In genomic region chr5:65708140-65708539, GRCh38 we compare ENCODE assay signal across 17 cellular contexts.
"Had no signal": no experiment of that assay in that cellular context is flagged by ENCODE, and none has a peak within 500 bp of the region (broad histone marks: within the 10 kb centered on the region; RNA-seq: fewer than 3 reads in every experiment).

No MANE protein-coding gene starts in this region.

- H3K27ac Mint-ChIP-seq: activated CD4-positive, alpha-beta T cell treated with anti-CD3 and anti-CD28 coated beads, Interleukin-2, amount 10 ng/mL, durations not matched to agents 7 days and 5 days; activated CD8-positive, alpha-beta T cell treated with anti-CD3 and anti-CD28 coated beads, Interleukin-2, amount 10 ng/mL, durations not matched to agents 7 days and 5 days; activated naive CD4-positive, alpha-beta T cell treated with anti-CD3 and anti-CD28 coated beads for 36 hours; activated T-cell treated with anti-CD3 and anti-CD28 coated beads, Interleukin-2, amount 50 U/mL, for 24 hours; nephron progenitor cell had no signal

- H3K4me3 ChIP-seq: esophagus muscularis mucosa, gastrocnemius medialis, left ventricle myocardium inferior had no signal

- DNase-seq: activated CD4-positive, alpha-beta T cell treated with anti-CD3 and anti-CD28 coated beads, Interleukin-2, amount 10 ng/mL, durations not matched to agents 7 days and 5 days; activated CD8-positive, alpha-beta T cell treated with anti-CD3 and anti-CD28 coated beads, Interleukin-2, amount 10 ng/mL, durations not matched to agents 7 days and 5 days; activated naive CD4-positive, alpha-beta T cell treated with anti-CD3 and anti-CD28 coated beads for 36 hours; activated T-cell treated with anti-CD3 and anti-CD28 coated beads, Interleukin-2, amount 50 U/mL, for 24 hours; amniotic stem cell; dermis blood vessel endothelial cell; effector memory CD4-positive, alpha-beta T cell; gastrocnemius medialis; head of caudate nucleus; left ventricle myocardium inferior; mammary epithelial cell; midbrain; nephron progenitor cell; retina; stimulated activated CD8-positive, alpha-beta memory T cell treated with anti-CD3 and anti-CD28 coated beads, Interleukin-4, amount 100 ng/mL, for 48 hours; stimulated activated naive CD4-positive, alpha-beta T cell had no signal

- H3K9me3 Mint-ChIP-seq: activated CD4-positive, alpha-beta T cell treated with anti-CD3 and anti-CD28 coated beads, Interleukin-2, amount 10 ng/mL, durations not matched to agents 7 days and 5 days; activated naive CD4-positive, alpha-beta T cell treated with anti-CD3 and anti-CD28 coated beads for 36 hours; activated T-cell treated with anti-CD3 and anti-CD28 coated beads, Interleukin-2, amount 50 U/mL, for 24 hours; nephron progenitor cell had no signal

- H3K4me1 Mint-ChIP-seq: activated CD4-positive, alpha-beta T cell treated with anti-CD3 and anti-CD28 coated beads, Interleukin-2, amount 10 ng/mL, durations not matched to agents 7 days and 5 days; nephron progenitor cell had no signal

- H3K27me3 Mint-ChIP-seq: activated CD4-positive, alpha-beta T cell treated with anti-CD3 and anti-CD28 coated beads, Interleukin-2, amount 10 ng/mL, durations not matched to agents 7 days and 5 days; activated T-cell treated with anti-CD3 and anti-CD28 coated beads, Interleukin-2, amount 50 U/mL, for 24 hours had no signal

- H3K4me3 Mint-ChIP-seq: activated CD4-positive, alpha-beta T cell treated with anti-CD3 and anti-CD28 coated beads, Interleukin-2, amount 10 ng/mL, durations not matched to agents 7 days and 5 days; activated CD8-positive, alpha-beta T cell treated with anti-CD3 and anti-CD28 coated beads, Interleukin-2, amount 10 ng/mL, durations not matched to agents 7 days and 5 days; activated naive CD4-positive, alpha-beta T cell treated with anti-CD3 and anti-CD28 coated beads for 36 hours; activated T-cell treated with anti-CD3 and anti-CD28 coated beads, Interleukin-2, amount 50 U/mL, for 24 hours; nephron progenitor cell had no signal

- ATAC-seq: activated CD8-positive, alpha-beta T cell treated with anti-CD3 and anti-CD28 coated beads, Interleukin-2, amount 10 ng/mL, durations not matched to agents 7 days and 5 days; gastrocnemius medialis had no signal
